Comparison of ENCODE assay signal across 16 cellular contexts in the genomic region with DNA sequence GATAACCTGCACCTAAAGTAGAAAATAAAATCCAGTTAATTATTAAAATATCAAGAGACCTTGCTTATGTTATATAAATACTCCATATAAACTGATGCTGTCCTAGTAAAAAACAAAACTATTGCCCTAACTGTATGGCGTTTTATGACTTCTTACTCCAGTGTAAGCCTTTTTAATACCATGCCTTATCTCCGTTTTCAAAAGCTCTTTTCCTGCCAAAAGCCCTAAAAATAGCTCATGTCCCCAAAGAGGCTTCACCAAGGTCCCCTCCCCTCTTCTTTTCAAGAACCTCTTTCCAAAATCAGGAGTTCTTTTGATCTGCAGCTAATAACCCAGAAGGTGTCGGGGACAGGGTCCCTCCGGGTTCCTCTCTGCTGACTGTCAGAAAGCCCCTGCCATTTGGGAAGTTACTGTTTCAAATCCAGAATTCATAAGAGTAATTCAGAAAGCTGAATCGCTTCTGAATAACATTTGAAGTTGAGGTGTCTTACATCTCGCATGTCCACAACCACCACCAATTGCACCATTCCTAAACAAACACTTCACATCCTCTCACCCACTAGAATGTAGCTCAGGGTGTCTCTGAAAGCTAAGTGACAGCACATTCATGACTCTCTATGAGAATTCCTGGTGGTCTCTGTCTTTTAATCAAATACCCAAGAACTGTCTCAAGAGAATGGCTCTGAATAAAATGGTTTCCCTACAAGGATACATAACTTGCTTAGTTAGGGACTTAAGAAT. TPM values are rescaled to one million over a fixed set of nuclear protein-coding genes. Genes with fewer than 3 reads are reported as not detected.
A peak's percentile ranks its signal among the peaks of the same experiment; 100 is the strongest.
DNase-seq lines count a peak whose midpoint lies in the region; ATAC-seq and TF ChIP-seq lines count a peak whose summit lies in the region.
"Had no signal": no experiment of that assay in that cellular context is flagged by ENCODE, and none has a peak within 500 bp of the region (broad histone marks: within the 10 kb centered on the region; RNA-seq: fewer than 3 reads in every experiment).

No MANE protein-coding gene starts in this region.

- H3K27me3 Mint-ChIP-seq in mesothelial cell of epicardium (ENCODE audit: low read depth) = no peaks in the 10 kb centered on the region
- H3K27me3 Mint-ChIP-seq: CD4-positive, alpha-beta T cell had no signal

- H3K4me3 Mint-ChIP-seq in mesothelial cell of epicardium = peak overlapping the region; percentile 18
- H3K4me3 Mint-ChIP-seq: CD4-positive, alpha-beta T cell had no signal

- peaks cover 22% of the 10 kb centered on the region for H3K36me3 Mint-ChIP-seq in mesothelial cell of epicardium

- H3K27ac ChIP-seq in ascending aorta = peak overlapping the region; percentile 50

- H3K27me3 ChIP-seq in ascending aorta = no peaks in the 10 kb centered on the region

- ATAC-seq in left cardiac atrium (peak; percentile 41 to 80), GM18861 (IDR thresholded peaks at IDR 0.05; ENCODE audit: unreplicated experiment) (no peak), GM21423 (IDR thresholded peaks at IDR 0.05; ENCODE audit: unreplicated experiment) (no peak)
- ATAC-seq: GM12878, HCT116 had no signal

- no peaks in the 10 kb centered on the region for H3K9me3 Mint-ChIP-seq in mesothelial cell of epicardium
- H3K9me3 Mint-ChIP-seq: CD4-positive, alpha-beta T cell had no signal

- peak overlapping the region; percentile 58 for H3K27ac Mint-ChIP-seq in mesothelial cell of epicardium
- H3K27ac Mint-ChIP-seq: CD4-positive, alpha-beta T cell had no signal

- H3K4me3 ChIP-seq in ascending aorta = peak overlapping the region in 1 of 2 donors; percentile 19
- H3K4me3 ChIP-seq: GM12878 had no signal

- peaks cover 0 to 13% of the 10 kb centered on the region in 2 donors for H3K4me1 ChIP-seq in ascending aorta

- H3K9me3 ChIP-seq in ascending aorta = no peaks in the 10 kb centered on the region

- no peak for TF ChIP-seq CTCF in ascending aorta (IDR thresholded peaks at IDR 0.05)
- no peak for TF ChIP-seq CTCF in mesothelial cell of epicardium (IDR thresholded peaks at IDR 0.05; ENCODE audit: unreplicated experiment)

- intact Hi-C loops in left cardiac atrium (cut with DNase I) = no loop called here
- intact Hi-C loops in cardiac septum (cut with DNase I) = no loop called here
- intact Hi-C loops in ascending aorta (cut with DNase I) = loop anchor here (5.0 kb wide), 1 partner anchor 132 kb away; no protein-coding TSS in a partner anchor

- peaks cover 9 to 20% of the 10 kb centered on the region in 2 donors for H3K36me3 ChIP-seq in ascending aorta

- no peak for DNase-seq in left cardiac atrium
- no peak for DNase-seq in cardiac septum (ENCODE audit: low spot score)
- DNase-seq in ascending aorta (ENCODE audit: low spot score in 2 of 2) = no peak
- no peak for DNase-seq in mesothelial cell of epicardium (ENCODE audit: low spot score in 2 of 2, unreplicated experiment in 2 of 2)
- DNase-seq in NCI-H2029 treated with DMSO at 0.1 percent for 48 hours (lab: John Stamatoyannopoulos, UW) = no peak
- DNase-seq: ACHN; Calu3; CD4-positive, alpha-beta T cell; NCI-H146; NCI-H446; NCI-H82; SIG-M5 had no signal

- H3K4me1 Mint-ChIP-seq in mesothelial cell of epicardium = peaks cover 20% of the 10 kb centered on the region

RNA-seq across cellular contexts. Expression of gene TASP1, which starts 13.3 kb away (rescaled TPM):
- 10 to 100 TPM in 1 of 2 donors, 1 to 10 TPM in 1; 5.7 to 13.8 TPM for total RNA-seq in left cardiac atrium
- total RNA-seq in cardiac septum = 9.7 TPM
- total RNA-seq in ascending aorta = 17.2 TPM
- total RNA-seq in mesothelial cell of epicardium = 19.5 to 22.8 TPM (median 19.7 TPM) in 3 replicates

Comparison
In these comparisons a context has a peak if more than half of its experiments do, and no peak if none do; other contexts are left out.
1. ATAC-seq: peak in left cardiac atrium (2 of 2); none in GM18861 (single experiment) and GM21423 (single experiment).